In genomic region chr10:93074597-93075368, GRCh38 we compare ENCODE assay signal across 9 cellular contexts. TPM values are rescaled to one million over a fixed set of nuclear protein-coding genes. Genes with fewer than 3 reads are reported as not detected.
A peak's percentile ranks its signal among the peaks of the same experiment; 100 is the strongest.
DNase-seq lines count a peak whose midpoint lies in the region; ATAC-seq, FAIRE-seq and TF ChIP-seq lines count a peak whose summit lies in the region.
"Had no signal": no experiment of that assay in that cellular context is flagged by ENCODE, and none has a peak within 500 bp of the region (broad histone marks: within the 10 kb centered on the region; RNA-seq: fewer than 3 reads in every experiment).

No MANE protein-coding gene starts in this region.

- no peak for FAIRE-seq in K562 (lab: Jason Lieb, UNC)

- H3K4me3 ChIP-seq in HUES6 (ENCODE audit: low read depth, low read length), result peak overlapping the region; percentile 74
- H3K4me3 ChIP-seq in K562, result no peak overlapping the region
- no peak overlapping the region for H3K4me3 ChIP-seq in naive thymus-derived CD4-positive, alpha-beta T cell (ENCODE audit: low read length)

- H4K20me1 ChIP-seq in K562 (replicated peaks; ENCODE audit: control insufficient read depth, insufficient read depth, low read length), result no peaks in the 10 kb centered on the region

- H3K9me3 ChIP-seq in HUES6 (ENCODE audit: control insufficient read depth, insufficient read depth, low read depth, low read length) (no peaks in the 10 kb centered on the region), K562 (replicated peaks; ENCODE audit: control insufficient read depth, insufficient read depth, low read depth, low read length) (peaks cover 2% of the 10 kb centered on the region; the same call in 1 of the 2 replicates)
- no peaks in the 10 kb centered on the region for H3K9me3 ChIP-seq in naive thymus-derived CD4-positive, alpha-beta T cell (ENCODE audit: control insufficient read depth in 2 of 3, low read length in 3 of 3)

- POLR2A ChIA-PET in K562 (lab: Yijun Ruan, JAX), result interaction anchor here (0.5 to 0.6 kb wide), 2 partner anchors 9 to 87 kb away, joined by 3 read pairs; no protein-coding TSS in a partner anchor
- POLR2A ChIA-PET in naive thymus-derived CD4-positive, alpha-beta T cell (lab: Charles Lee), result no interaction called here

- H3K27ac Mint-ChIP-seq in CD14-positive monocyte, result peak overlapping the region in 1 of 7 donors; percentile 21
- H3K27ac Mint-ChIP-seq in naive thymus-derived CD4-positive, alpha-beta T cell, result peak overlapping the region in 1 of 9 donors; percentile 62

- peak overlapping the region; percentile 58 to 86 for H3K4me3 Mint-ChIP-seq in CD14-positive monocyte
- peak overlapping the region in 9 of 10 donors; percentile 14 to 82 (median 58) for H3K4me3 Mint-ChIP-seq in naive thymus-derived CD4-positive, alpha-beta T cell

- H3K9ac ChIP-seq in HUES6 (ENCODE audit: low read length), result peak overlapping the region; percentile 85
- H3K9ac ChIP-seq in K562 (ENCODE audit: insufficient read depth in 1 of 2, low read depth in 2 of 2, low read length in 2 of 2), result no peak overlapping the region

- in situ Hi-C loops in K562 (cut with MboI), result no loop called here

- ATAC-seq in K562, result no peak
- ATAC-seq in naive thymus-derived CD4-positive, alpha-beta T cell, result no peak
- ATAC-seq in HG03432 (IDR thresholded peaks at IDR 0.05; ENCODE audit: unreplicated experiment), result no peak
- no peak for ATAC-seq in GM21515 (IDR thresholded peaks at IDR 0.05; ENCODE audit: unreplicated experiment)
- ATAC-seq in omental fat pad (ENCODE audit: low FRiP score), result no peak

- no peak for TF ChIP-seq EP300 in K562 (IDR thresholded peaks at IDR 0.05; ENCODE audit: low read length)

- TF ChIP-seq POLR2A in K562 (conservative IDR thresholded peaks at IDR 0.05), result no peak

- peaks cover 28% of the 10 kb centered on the region for H3K4me1 Mint-ChIP-seq in CD14-positive monocyte
- H3K4me1 Mint-ChIP-seq in naive thymus-derived CD4-positive, alpha-beta T cell, result peaks cover 9 to 39% (median 19%) of the 10 kb centered on the region in 7 donors

- no peak for TF ChIP-seq RAD21 in K562 (CRISPR knock-in tag; conservative IDR thresholded peaks at IDR 0.05 in 1 of 2, IDR thresholded peaks at IDR 0.05 in 1 of 2)

- peaks cover 5 to 12% of the 10 kb centered on the region in 2 donors for H3K36me3 Mint-ChIP-seq in CD14-positive monocyte
- peaks cover 0 to 1% (median 0%) of the 10 kb centered on the region in 5 donors for H3K36me3 Mint-ChIP-seq in naive thymus-derived CD4-positive, alpha-beta T cell

- no peak overlapping the region for H2AFZ ChIP-seq in K562 (ENCODE audit: low read depth, low read length)

- H3K27ac ChIP-seq in HUES6 (ENCODE audit: low read depth, low read length), result no peak overlapping the region
- H3K27ac ChIP-seq in K562 (ENCODE audit: extremely low read depth, low read depth, low read length), result no peak overlapping the region
- no peak overlapping the region for H3K27ac ChIP-seq in naive thymus-derived CD4-positive, alpha-beta T cell (ENCODE audit: low read depth, low read length)

- WGBS in K562 (ENCODE audit: insufficient coverage, low coverage, missing lambda C conversion rate), result 94% methylated on average over 22 of the region's 67 CpGs

- no TSS peak for BruUV-seq in K562 (replicated peaks; lab: Mats Ljungman, UMichigan)

- no peak overlapping the region for H3K4me2 ChIP-seq in K562 (ENCODE audit: insufficient read depth, low read length)

- H3K27me3 ChIP-seq in HUES6 (ENCODE audit: control insufficient read depth, insufficient read depth, low read length) (peaks cover 87% of the 10 kb centered on the region), K562 (ENCODE audit: control insufficient read depth in 2 of 2, insufficient read depth in 2 of 2, low read length in 2 of 2) (no peaks in the 10 kb centered on the region; a peak in 1 of 5 replicates)
- peaks cover 0 to 7% of the 10 kb centered on the region in 2 donors for H3K27me3 ChIP-seq in naive thymus-derived CD4-positive, alpha-beta T cell (ENCODE audit: control insufficient read depth in 2 of 2, insufficient read depth in 2 of 2, low read length in 2 of 2)

- peaks cover 0 to 9% (median 5%) of the 10 kb centered on the region in 7 donors for H3K9me3 Mint-ChIP-seq in CD14-positive monocyte
- H3K9me3 Mint-ChIP-seq in naive thymus-derived CD4-positive, alpha-beta T cell, result peaks cover 0 to 1% (median 0%) of the 10 kb centered on the region in 11 donors

- CTCF ChIA-PET in K562 (lab: Yijun Ruan, JAX; ENCODE audit: low intra/inter-chr PET ratio), result no interaction called here
- CTCF ChIA-PET in naive thymus-derived CD4-positive, alpha-beta T cell (lab: Charles Lee), result no interaction called here

- no peaks in the 10 kb centered on the region for H3K9me1 ChIP-seq in K562 (ENCODE audit: control insufficient read depth, insufficient read depth, low read length)

- H3K4me1 ChIP-seq in HUES6 (ENCODE audit: control insufficient read depth, insufficient read depth, low read length) (peaks cover 37% of the 10 kb centered on the region), K562 (replicated peaks in 1 of 2; ENCODE audit: control insufficient read depth in 2 of 2, insufficient read depth in 2 of 2, low read length in 2 of 2) (peaks cover 33 to 50% of the 10 kb centered on the region in 2 experiments; a peak in 4 of 5 replicates)
- H3K4me1 ChIP-seq in naive thymus-derived CD4-positive, alpha-beta T cell (ENCODE audit: control insufficient read depth in 2 of 2, insufficient read depth in 2 of 2, low read length in 2 of 2), result no peaks in the 10 kb centered on the region

- no peaks in the 10 kb centered on the region for H3K79me2 ChIP-seq in K562 (ENCODE audit: control insufficient read depth, insufficient read depth, low read length)

- H3K27me3 Mint-ChIP-seq in CD14-positive monocyte (ENCODE audit: low read depth in 3 of 3), result peaks cover 77 to 96% (median 92%) of the 10 kb centered on the region in 3 donors
- H3K27me3 Mint-ChIP-seq in naive thymus-derived CD4-positive, alpha-beta T cell, result peaks cover 60 to 91% (median 68%) of the 10 kb centered on the region in 5 donors

- intact Hi-C loops in CD14-positive monocyte (cut with micrococcal nuclease), result no loop called here
- intact Hi-C loops in K562 (cut with micrococcal nuclease), result loop anchor here (5.0 to 10.0 kb wide), 2 partner anchors 67 to 480 kb away; partner anchors contain the start of gene KIF11
- intact Hi-C loops in naive thymus-derived CD4-positive, alpha-beta T cell (cut with micrococcal nuclease), result loop anchor here in 1 of 2 donors (5.0 kb wide), 2 partner anchors 187 to 382 kb away; no protein-coding TSS in a partner anchor

- DNase-seq in CD14-positive monocyte (ENCODE audit: low spot score) (no peak), K562 (ENCODE audit: extremely low read depth in 1 of 4, low spot score in 3 of 4) (no peak), HuH-7.5 (ENCODE audit: low spot score) (no peak), omental fat pad (ENCODE audit: low spot score) (no peak)
- no peak for DNase-seq in naive thymus-derived CD4-positive, alpha-beta T cell

- TF ChIP-seq CTCF in CD14-positive monocyte (IDR thresholded peaks at IDR 0.05), result no peak
- no peak for TF ChIP-seq CTCF in K562 (IDR thresholded peaks at IDR 0.05 in 2 of 3, conservative IDR thresholded peaks at IDR 0.05 in 1 of 3; ENCODE audit: insufficient read depth in 2 of 3, low read depth in 1 of 3, low read length in 3 of 3)
- no peak for TF ChIP-seq CTCF in omental fat pad (IDR thresholded peaks at IDR 0.05)

- peaks cover 10% of the 10 kb centered on the region for H3K36me3 ChIP-seq in HUES6 (ENCODE audit: control insufficient read depth, insufficient read depth, low read length)
- no peaks in the 10 kb centered on the region for H3K36me3 ChIP-seq in K562 (ENCODE audit: control insufficient read depth, insufficient read depth, low read length)
- no peaks in the 10 kb centered on the region for H3K36me3 ChIP-seq in naive thymus-derived CD4-positive, alpha-beta T cell (ENCODE audit: control insufficient read depth in 2 of 3, insufficient read depth in 3 of 3, low read length in 3 of 3)

RNA-seq across cellular contexts. Expression of gene CYP26A1, which starts 1.1 kb away (rescaled TPM):
- not detected for polyA plus RNA-seq in CD14-positive monocyte
- 5.2 and 7.0 TPM in 2 replicates for total RNA-seq in K562 (2011; cell fraction: chromatin; rRNA removed; ENCODE audit: low replicate concordance)
- total RNA-seq in K562 (2011; cell fraction: nucleolus; rRNA removed), result 4.5 and 10.0 TPM in 2 replicates
- 2.8 and 5.3 TPM in 2 replicates for total RNA-seq in K562 (2011; cell fraction: nucleoplasm; rRNA removed)
- total RNA-seq in K562 (2014; rRNA removed), result 1.4 and 1.6 TPM in 2 replicates
- 1.2 and 1.4 TPM in 2 replicates for total RNA-seq in K562 (2014; rRNA removed; fragmentation: Illumina TruSeq; extraction: Trizol)
- 5.0 and 5.2 TPM in 2 replicates for total RNA-seq in K562 (2015; rRNA removed; fragmentation: Illumina TruSeq; extraction: Trizol)
- total RNA-seq in K562 (2021), result 1.6 and 2.5 TPM in 2 replicates
- 4.0 and 5.1 TPM in 2 replicates for polyA plus RNA-seq in K562 (2011; rRNA removed)
- 2.3 and 5.8 TPM in 2 replicates for polyA plus RNA-seq in K562 (2011; cell fraction: cytosol; rRNA removed)
- 10.4 and 19.4 TPM in 2 replicates for polyA plus RNA-seq in K562 (2011; cell fraction: nucleus; rRNA removed)
- polyA plus RNA-seq in K562 (2012), result 2.4 and 3.1 TPM in 2 replicates
- polyA plus RNA-seq in K562 (2014; fragmentation: Illumina TruSeq; extraction: Trizol), result 0.54 and 1.5 TPM in 2 replicates
- under 1 TPM; 0.11 to 0.38 TPM for polyA plus RNA-seq in K562 (2014; fragmentation: Nextera tagmentation; extraction: Ambion mirVana)
- 1.6 TPM in 2 replicates for polyA plus RNA-seq in K562 (2014; rRNA removed)
- 0.98 and 1.4 TPM in 2 replicates for polyA minus RNA-seq in K562 (2011; rRNA and poly(A)+ RNA removed)
- 0.86 and 1.3 TPM in 2 replicates for polyA minus RNA-seq in K562 (2011; cell fraction: cytosol; rRNA and poly(A)+ RNA removed)
- polyA minus RNA-seq in K562 (2011; cell fraction: nucleus; rRNA and poly(A)+ RNA removed), result 3.7 and 4.4 TPM in 2 replicates
- total RNA-seq in naive thymus-derived CD4-positive, alpha-beta T cell, result not detected
- not detected for polyA plus RNA-seq in naive thymus-derived CD4-positive, alpha-beta T cell
- 1 to 10 TPM in 1 of 4 donors, not detected in 3; 1.7 TPM for total RNA-seq in omental fat pad
- polyA plus RNA-seq: esophagus had no signal

RNA-seq across cellular contexts. Expression of gene CYP26C1, which starts 14.2 kb away (rescaled TPM):
- polyA plus RNA-seq in CD14-positive monocyte (not detected), K562 (2011; rRNA removed) (not detected in 2 replicates), K562 (2014; fragmentation: Illumina TruSeq; extraction: Trizol) (not detected in 2 replicates), K562 (2014; fragmentation: Nextera tagmentation; extraction: Ambion mirVana) (not detected), K562 (2014; rRNA removed) (not detected in 2 replicates)
- total RNA-seq in K562 (2011; cell fraction: chromatin; rRNA removed; ENCODE audit: low replicate concordance), result 0.72 and 1.5 TPM in 2 replicates
- 0.26 and 0.83 TPM in 2 replicates for total RNA-seq in K562 (2011; cell fraction: nucleolus; rRNA removed)
- total RNA-seq in K562 (2011; cell fraction: nucleoplasm; rRNA removed), result 0.59 and 0.84 TPM in 2 replicates
- total RNA-seq in K562 (2014; rRNA removed) (0.08 and 0.09 TPM in 2 replicates), K562 (2014; rRNA removed; fragmentation: Illumina TruSeq; extraction: Trizol) (not detected in 2 replicates), K562 (2015; rRNA removed; fragmentation: Illumina TruSeq; extraction: Trizol) (0.07 and 0.08 TPM in 2 replicates), K562 (2021) (0.07 and 0.16 TPM in 2 replicates), omental fat pad (under 1 TPM in 3 of 4 donors, not detected in 1; 0.13 to 0.36 (median 0.16) TPM)
- not detected in 2 replicates for polyA plus RNA-seq in K562 (2011; cell fraction: cytosol; rRNA removed)
- polyA plus RNA-seq in K562 (2011; cell fraction: nucleus; rRNA removed), result 0.08 and 0.13 TPM in 2 replicates
- polyA plus RNA-seq in K562 (2012), result 0.04 TPM in 1 of 2 replicates, not detected in the other
- polyA minus RNA-seq in K562 (2011; rRNA and poly(A)+ RNA removed), result 0.04 and 0.06 TPM in 2 replicates
- polyA minus RNA-seq in K562 (2011; cell fraction: cytosol; rRNA and poly(A)+ RNA removed), result not detected in 2 replicates
- 0.67 and 1.00 TPM in 2 replicates for polyA minus RNA-seq in K562 (2011; cell fraction: nucleus; rRNA and poly(A)+ RNA removed)
- total RNA-seq in naive thymus-derived CD4-positive, alpha-beta T cell, result under 1 TPM; 0.10 to 0.38 (median 0.27) TPM
- polyA plus RNA-seq in naive thymus-derived CD4-positive, alpha-beta T cell, result not detected
